10 cellular contexts compared by ENCODE assay signal in genomic region chr3:16468114-16469098, GRCh38. TPM values are rescaled to one million over a fixed set of nuclear protein-coding genes. Genes with fewer than 3 reads are reported as not detected.
DNase-seq lines count a peak whose midpoint lies in the region; ATAC-seq and TF ChIP-seq lines count a peak whose summit lies in the region.
"Had no signal": no experiment of that assay in that cellular context is flagged by ENCODE, and none has a peak within 500 bp of the region (broad histone marks: within the 10 kb centered on the region; RNA-seq: fewer than 3 reads in every experiment).

No MANE protein-coding gene starts in this region.

- H3K36me3 ChIP-seq in CD4-positive, alpha-beta memory T cell (ENCODE audit: insufficient read depth, low read length), result no peaks in the 10 kb centered on the region
- H3K36me3 ChIP-seq in mesenchymal stem cell (ENCODE audit: control insufficient read depth in 1 of 2, insufficient read depth in 2 of 2, low read depth in 1 of 2, low read length in 2 of 2), result peaks cover 21 to 46% of the 10 kb centered on the region in 2 experiments
- H3K36me3 ChIP-seq: colonic mucosa, sigmoid colon had no signal

- no peak overlapping the region for H2AFZ ChIP-seq in mesenchymal stem cell (ENCODE audit: low read depth, low read length)

- peak; percentile 13 for ATAC-seq in HG03095 (IDR thresholded peaks at IDR 0.05; ENCODE audit: unreplicated experiment)

- H3K4me3 Mint-ChIP-seq in CD4-positive, alpha-beta memory T cell, result peak overlapping the region; percentile 43 to 84 (median 72)
- peak overlapping the region; percentile 79 for H3K4me3 Mint-ChIP-seq in activated naive CD8-positive, alpha-beta T cell
- no peak overlapping the region for H3K4me3 Mint-ChIP-seq in endothelial cell (ENCODE audit: unreplicated experiment)

- H2AK5ac ChIP-seq in mesenchymal stem cell (ENCODE audit: low read length, severe bottlenecking), result peak overlapping the region; percentile 38

- peaks cover 35 to 56% (median 48%) of the 10 kb centered on the region in 4 donors for H3K4me1 Mint-ChIP-seq in CD4-positive, alpha-beta memory T cell
- H3K4me1 Mint-ChIP-seq in activated naive CD8-positive, alpha-beta T cell (ENCODE audit: low read depth), result peaks cover 65% of the 10 kb centered on the region
- H3K4me1 Mint-ChIP-seq in endothelial cell (ENCODE audit: unreplicated experiment), result peaks cover 29% of the 10 kb centered on the region

- TF ChIP-seq CTCF in endothelial cell (IDR thresholded peaks at IDR 0.05; ENCODE audit: unreplicated experiment), result no peak

- H3K9me3 ChIP-seq in CD4-positive, alpha-beta memory T cell (ENCODE audit: control insufficient read depth in 1 of 2, low read length in 2 of 2), result no peaks in the 10 kb centered on the region
- peaks cover 13% of the 10 kb centered on the region for H3K9me3 ChIP-seq in mesenchymal stem cell (ENCODE audit: control insufficient read depth, low read length)
- H3K9me3 ChIP-seq: colonic mucosa, sigmoid colon had no signal

- H3K79me1 ChIP-seq in mesenchymal stem cell (replicated peaks; ENCODE audit: low read length, poor library complexity, severe bottlenecking), result peaks cover 59% of the 10 kb centered on the region

- H3K27ac ChIP-seq in CD4-positive, alpha-beta memory T cell (ENCODE audit: low read depth, low read length), result peak overlapping the region; percentile 6
- no peak overlapping the region for H3K27ac ChIP-seq in mesenchymal stem cell (ENCODE audit: low read length, poor library complexity, severe bottlenecking)
- H3K27ac ChIP-seq: colonic mucosa had no signal

- no peaks in the 10 kb centered on the region for H3K27me3 Mint-ChIP-seq in CD4-positive, alpha-beta memory T cell
- H3K27me3 Mint-ChIP-seq in activated naive CD8-positive, alpha-beta T cell, result no peaks in the 10 kb centered on the region
- peaks cover 2% of the 10 kb centered on the region for H3K27me3 Mint-ChIP-seq in endothelial cell (ENCODE audit: unreplicated experiment)

- no peak overlapping the region for H3K9ac ChIP-seq in mesenchymal stem cell (ENCODE audit: low read length)

- peak overlapping the region; percentile 66 to 67 for H3K18ac ChIP-seq in mesenchymal stem cell (ENCODE audit: low read depth in 1 of 2, low read length in 2 of 2)

- H2BK15ac ChIP-seq in mesenchymal stem cell (ENCODE audit: low read depth, poor library complexity, severe bottlenecking), result no peak overlapping the region

- peak overlapping the region; percentile 32 for H4K91ac ChIP-seq in mesenchymal stem cell (ENCODE audit: low read length)

- POLR2A ChIA-PET in CD4-positive, alpha-beta memory T cell (lab: Charles Lee; ENCODE audit: partially characterized antibody), result interaction anchor here (1.0 to 3.7 kb wide), 4 partner anchors 8 to 45 kb away, joined by 3 to 16 read pairs (median 6); partner anchors contain the start of gene RFTN1

- 44% methylated on average over 12 of the region's 16 CpGs for WGBS in mesenchymal stem cell

- intact Hi-C loops in CD4-positive, alpha-beta memory T cell (cut with micrococcal nuclease), result loop anchor here (2.0 to 5.0 kb wide), 3 partner anchors 14 to 201 kb away; partner anchors contain the start of gene OXNAD1

- H3K23ac ChIP-seq in mesenchymal stem cell (ENCODE audit: low read length in 2 of 2), result peak overlapping the region in 1 of 2 experiments; percentile 34

- peaks cover 52 to 66% of the 10 kb centered on the region in 2 donors for H3K36me3 Mint-ChIP-seq in CD4-positive, alpha-beta memory T cell
- peaks cover 26% of the 10 kb centered on the region for H3K36me3 Mint-ChIP-seq in activated naive CD8-positive, alpha-beta T cell
- peaks cover 34% of the 10 kb centered on the region for H3K36me3 Mint-ChIP-seq in endothelial cell (ENCODE audit: low read depth, unreplicated experiment)

- H3K14ac ChIP-seq in mesenchymal stem cell (ENCODE audit: low read length in 2 of 2), result no peak overlapping the region

- peak overlapping the region in 1 of 2 experiments; percentile 40 for H3K4ac ChIP-seq in mesenchymal stem cell (ENCODE audit: low read depth in 1 of 2, low read length in 2 of 2)

- DNase-seq in CD4-positive, alpha-beta memory T cell, result peak; percentile 35 to 62 (median 51)
- DNase-seq in mesenchymal stem cell (peak; percentile 54), ecto neural progenitor cell (ENCODE audit: low spot score) (no peak), NCI-H2171 (lab: John Stamatoyannopoulos, UW) (no peak), endothelial cell (ENCODE audit: low spot score) (no peak), activated gamma-delta T cell treated with Interleukin-2 at 50 U/mL for 16 hours (no peak)
- DNase-seq: colonic mucosa, sigmoid colon had no signal

- peak overlapping the region; percentile 73 for H4K8ac ChIP-seq in mesenchymal stem cell (ENCODE audit: low read length)

- no peak overlapping the region for H3K4me2 ChIP-seq in mesenchymal stem cell (ENCODE audit: low read length, poor library complexity, severe bottlenecking)

- no peak overlapping the region for H2BK5ac ChIP-seq in mesenchymal stem cell (ENCODE audit: low read depth, low read length, poor library complexity, severe bottlenecking)

- H3K27me3 ChIP-seq in CD4-positive, alpha-beta memory T cell (ENCODE audit: insufficient read depth, low read length), result no peaks in the 10 kb centered on the region
- H3K27me3 ChIP-seq in mesenchymal stem cell (ENCODE audit: control insufficient read depth in 1 of 2, insufficient read depth in 1 of 2, low read length in 2 of 2), result no peaks in the 10 kb centered on the region
- H3K27me3 ChIP-seq: colonic mucosa, sigmoid colon had no signal

- H2BK120ac ChIP-seq in mesenchymal stem cell (ENCODE audit: low read depth, low read length), result peak overlapping the region; percentile 15

- peak overlapping the region; percentile 91 to 98 (median 94) for H3K27ac Mint-ChIP-seq in CD4-positive, alpha-beta memory T cell
- peak overlapping the region; percentile 91 for H3K27ac Mint-ChIP-seq in activated naive CD8-positive, alpha-beta T cell
- no peak overlapping the region for H3K27ac Mint-ChIP-seq in endothelial cell (ENCODE audit: unreplicated experiment)

- no peak overlapping the region for H3K4me3 ChIP-seq in CD4-positive, alpha-beta memory T cell (ENCODE audit: low read length in 2 of 2)
- H3K4me3 ChIP-seq in mesenchymal stem cell (ENCODE audit: insufficient read depth in 1 of 2, low read depth in 1 of 2, low read length in 2 of 2), result no peak overlapping the region
- H3K4me3 ChIP-seq: colonic mucosa, sigmoid colon had no signal

- CTCF ChIA-PET in CD4-positive, alpha-beta memory T cell (lab: Charles Lee; ENCODE audit: partially characterized antibody), result interaction anchor here (1.0 to 1.6 kb wide), 2 partner anchors 27 to 44 kb away, joined by 3 to 4 read pairs; no protein-coding TSS in a partner anchor

- peaks cover 34% of the 10 kb centered on the region for H3K4me1 ChIP-seq in CD4-positive, alpha-beta memory T cell (ENCODE audit: insufficient read depth, low read length)
- peaks cover 3% of the 10 kb centered on the region for H3K4me1 ChIP-seq in mesenchymal stem cell (ENCODE audit: control insufficient read depth, insufficient read depth, low read depth, low read length)
- H3K4me1 ChIP-seq: colonic mucosa, sigmoid colon had no signal

- H2BK12ac ChIP-seq in mesenchymal stem cell (ENCODE audit: low read length in 2 of 2), result peak overlapping the region; percentile 29 to 62

- H3K9me3 Mint-ChIP-seq in CD4-positive, alpha-beta memory T cell, result peaks cover 0 to 9% (median 2%) of the 10 kb centered on the region in 8 donors
- no peaks in the 10 kb centered on the region for H3K9me3 Mint-ChIP-seq in activated naive CD8-positive, alpha-beta T cell (ENCODE audit: low read depth)
- peaks cover 4% of the 10 kb centered on the region for H3K9me3 Mint-ChIP-seq in endothelial cell (ENCODE audit: unreplicated experiment)

RNA-seq across cellular contexts. Expression of gene RFTN1, which starts 45.1 kb away (rescaled TPM):
- 10 to 100 TPM; 47.1 to 59.7 TPM for total RNA-seq in CD4-positive, alpha-beta memory T cell
- 10 to 100 TPM; 38.3 to 57.0 TPM for polyA plus RNA-seq in CD4-positive, alpha-beta memory T cell
- polyA plus RNA-seq in mesenchymal stem cell (2013, experiment 1 of 2), result 256 TPM
- polyA plus RNA-seq in mesenchymal stem cell (2013, experiment 2 of 2), result 261 TPM
- 41.8 TPM for total RNA-seq in endothelial cell (ENCODE audit: unreplicated experiment)

Comparison
In these comparisons a context has a peak if more than half of its experiments do, and no peak if none do; other contexts are left out.
1. DNase-seq: peak in CD4-positive, alpha-beta memory T cell (5 of 5) and mesenchymal stem cell (single experiment); none in ecto neural progenitor cell (single experiment), NCI-H2171 (single experiment), endothelial cell (single experiment) and activated gamma-delta T cell treated with Interleukin-2 at 50 U/mL for 16 hours (single experiment).